In genomic region chr6:69422474-69422873, GRCh38 we compare ENCODE assay signal across 18 cellular contexts.
DNase-seq lines count a peak whose midpoint lies in the region; ATAC-seq and TF ChIP-seq lines count a peak whose summit lies in the region.
"Had no signal": no experiment of that assay in that cellular context is flagged by ENCODE, and none has a peak within 500 bp of the region (broad histone marks: within the 10 kb centered on the region; RNA-seq: fewer than 3 reads in every experiment).

No MANE protein-coding gene starts in this region.

- H3K4me3 Mint-ChIP-seq in brain (peak overlapping the region in 3 of 5 experiments; percentile 4 to 46 (median 40)), MCF 10A (ENCODE audit: unreplicated experiment) (no peak overlapping the region)
- H3K4me3 Mint-ChIP-seq: CD4-positive, CD25-positive, alpha-beta regulatory T cell; stimulated activated naive B cell treated with anti-CD40 and anti-IgM and Interleukin-4, amounts not matched to agents 10 μg/mL and 1 μg/mL and 100 μg/mL, for 72 hours had no signal

- H3K9me3 Mint-ChIP-seq in brain, result no peaks in the 10 kb centered on the region
- H3K9me3 Mint-ChIP-seq in MCF 10A (ENCODE audit: unreplicated experiment), result no peaks in the 10 kb centered on the region

- H3K9ac ChIP-seq in IMR-90 (ENCODE audit: low read depth, low read length), result no peak overlapping the region

- no peak overlapping the region for H2BK5ac ChIP-seq in IMR-90 (ENCODE audit: low read depth, low read length, poor library complexity, severe bottlenecking)

- H2BK15ac ChIP-seq in IMR-90 (ENCODE audit: low read depth, low read length), result no peak overlapping the region

- no peak overlapping the region for H3K23ac ChIP-seq in IMR-90 (ENCODE audit: low read depth, low read length)

- H3K79me1 ChIP-seq in IMR-90 (ENCODE audit: low read depth in 1 of 2, low read length in 2 of 2), result no peaks in the 10 kb centered on the region

- H3K27me3 Mint-ChIP-seq in brain, result no peaks in the 10 kb centered on the region
- peaks cover 54% of the 10 kb centered on the region for H3K27me3 Mint-ChIP-seq in MCF 10A (ENCODE audit: insufficient read depth, unreplicated experiment)
- H3K27me3 Mint-ChIP-seq: CD4-positive, CD25-positive, alpha-beta regulatory T cell; stimulated activated naive B cell treated with anti-CD40 and anti-IgM and Interleukin-4, amounts not matched to agents 10 μg/mL and 1 μg/mL and 100 μg/mL, for 72 hours had no signal

- H2BK20ac ChIP-seq in IMR-90 (ENCODE audit: low read depth, low read length), result no peak overlapping the region

- H4K20me1 ChIP-seq in IMR-90 (ENCODE audit: insufficient read depth, low read length), result no peaks in the 10 kb centered on the region

- no peak overlapping the region for H3K56ac ChIP-seq in IMR-90 (ENCODE audit: extremely low read depth, insufficient read depth, low read length)

- in situ Hi-C loops in IMR-90 (cut with MboI; ENCODE audit: low sequenced_read_pairs), result no loop called here

- H3K27me3 ChIP-seq in IMR-90 (ENCODE audit: control insufficient read depth, insufficient read depth, low read length), result no peaks in the 10 kb centered on the region
- H3K27me3 ChIP-seq: hepatocyte had no signal

- H3K4me1 ChIP-seq in IMR-90 (ENCODE audit: control insufficient read depth, insufficient read depth, low read length), result no peaks in the 10 kb centered on the region

- no peak for ATAC-seq in IMR-90 (ENCODE audit: low read depth)
- ATAC-seq in GM19455 (IDR thresholded peaks at IDR 0.05; ENCODE audit: unreplicated experiment), result no peak
- no peak for ATAC-seq in HG02884 (IDR thresholded peaks at IDR 0.05; ENCODE audit: unreplicated experiment)
- ATAC-seq: sciatic nerve; stimulated activated naive B cell treated with anti-CD40 and anti-IgM and Interleukin-4, amounts not matched to agents 10 μg/mL and 1 μg/mL and 100 μg/mL, for 72 hours had no signal

- no peak for TF ChIP-seq POLR2A in IMR-90 (IDR thresholded peaks at IDR 0.05; ENCODE audit: low read depth, low read length)

- no peaks in the 10 kb centered on the region for H3K9me1 ChIP-seq in IMR-90 (ENCODE audit: insufficient read depth, low read length)

- H3K4me3 ChIP-seq in IMR-90 (ENCODE audit: insufficient read depth, low read depth, low read length), result no peak overlapping the region
- H3K4me3 ChIP-seq: hepatocyte had no signal

- H3K9me3 ChIP-seq in IMR-90 (ENCODE audit: control insufficient read depth, insufficient read depth, low read length), result peaks cover 4% of the 10 kb centered on the region

- TF ChIP-seq CTCF in IMR-90 (conservative IDR thresholded peaks at IDR 0.05; ENCODE audit: low read depth, low read length) (no peak), brain (conservative IDR thresholded peaks at IDR 0.05) (no peak), MCF 10A (IDR thresholded peaks at IDR 0.05; ENCODE audit: unreplicated experiment) (no peak)

- H3K14ac ChIP-seq in IMR-90 (replicated peaks; ENCODE audit: low read depth, low read length), result no peak overlapping the region

- H2BK120ac ChIP-seq in IMR-90 (ENCODE audit: low read depth, low read length), result no peak overlapping the region

- no peak overlapping the region for H3K4me2 ChIP-seq in IMR-90 (ENCODE audit: low read depth, low read length)
- H3K4me2 ChIP-seq: hepatocyte had no signal

- dilution Hi-C loops in IMR-90 (cut with HindIII; ENCODE audit: low sequenced_read_pairs, unreplicated experiment), result no loop called here

- CTCF ChIA-PET in IMR-90 (lab: Yijun Ruan, JAX), result interaction anchor here (0.6 kb wide), 1 partner anchor 18 kb away, joined by 3 read pairs; no protein-coding TSS in a partner anchor
- CTCF ChIA-PET in MCF 10A (lab: Yijun Ruan, JAX), result interaction anchor here (0.6 to 0.9 kb wide), 2 partner anchors 793 to 1078 kb away, joined by 3 to 4 read pairs; no protein-coding TSS in a partner anchor

- H2AFZ ChIP-seq in IMR-90 (replicated peaks; ENCODE audit: low read length, poor library complexity), result no peak overlapping the region
- H2AFZ ChIP-seq: hepatocyte had no signal

- no peak overlapping the region for H4K91ac ChIP-seq in IMR-90 (ENCODE audit: insufficient read depth, low read depth, low read length)

- no CpG with 5 or more reads among the region's 3 CpGs for WGBS in IMR-90 (ENCODE audit: extremely low coverage in 2 of 2, insufficient read length in 1 of 2), 2 experiments

- intact Hi-C loops in IMR-90 (cut with micrococcal nuclease), result no loop called here
- intact Hi-C loops in MCF 10A (cut with micrococcal nuclease), result no loop called here

- no peak for TF ChIP-seq RAD21 in IMR-90 (IDR thresholded peaks at IDR 0.05; ENCODE audit: low read length)

- DNase-seq in COLO668 (lab: John Stamatoyannopoulos, UW; ENCODE audit: unreplicated experiment) (peak; percentile 1), IMR-90 (no peak), NCI-H446 (lab: John Stamatoyannopoulos, UW) (peak; percentile 65 to 79), MCF 10A (ENCODE audit: unreplicated experiment) (no peak)
- no peak for DNase-seq in activated naive CD4-positive, alpha-beta T cell treated with Interleukin-2 at 50 U/mL for 16 hours
- DNase-seq: activated CD4-positive, alpha-beta T cell treated with anti-CD3 and anti-CD28 coated beads for 48 hours; activated effector memory CD4-positive, alpha-beta T cell treated with Interleukin-2 at 50 U/mL for 16 hours; CD4-positive, CD25-positive, alpha-beta regulatory T cell; dermis blood vessel endothelial cell; EL; NCI-H146; stimulated activated naive B cell treated with anti-CD40 and anti-IgM and Interleukin-4, amounts not matched to agents 10 μg/mL and 1 μg/mL and 100 μg/mL, for 72 hours; SW 1271 had no signal

- no peak overlapping the region for H3K4ac ChIP-seq in IMR-90 (ENCODE audit: low read depth, low read length)

- H3K27ac Mint-ChIP-seq in brain (peak overlapping the region; percentile 14 to 86 (median 83)), MCF 10A (ENCODE audit: low read depth, unreplicated experiment) (no peak overlapping the region)
- H3K27ac Mint-ChIP-seq: CD4-positive, CD25-positive, alpha-beta regulatory T cell; stimulated activated naive B cell treated with anti-CD40 and anti-IgM and Interleukin-4, amounts not matched to agents 10 μg/mL and 1 μg/mL and 100 μg/mL, for 72 hours had no signal

- H3K18ac ChIP-seq in IMR-90 (ENCODE audit: low read depth, low read length), result no peak overlapping the region

- H3K27ac ChIP-seq in IMR-90 (ENCODE audit: insufficient read depth, low read length), result no peak overlapping the region
- H3K27ac ChIP-seq: hepatocyte had no signal

- H3K36me3 Mint-ChIP-seq in brain, result no peaks in the 10 kb centered on the region
- H3K36me3 Mint-ChIP-seq in MCF 10A (ENCODE audit: insufficient read depth, unreplicated experiment), result no peaks in the 10 kb centered on the region
- H3K36me3 Mint-ChIP-seq: CD4-positive, CD25-positive, alpha-beta regulatory T cell; stimulated activated naive B cell treated with anti-CD40 and anti-IgM and Interleukin-4, amounts not matched to agents 10 μg/mL and 1 μg/mL and 100 μg/mL, for 72 hours had no signal

- H4K8ac ChIP-seq in IMR-90 (ENCODE audit: low read depth in 2 of 2, low read length in 2 of 2), result no peak overlapping the region

- H2AK9ac ChIP-seq in IMR-90 (replicated peaks; ENCODE audit: low read depth, low read length, poor library complexity), result peak overlapping the region; percentile 63

- no TSS peak for BruUV-seq in IMR-90 (replicated peaks; lab: Mats Ljungman, UMichigan)
- no TSS peak for BruUV-seq in MCF 10A (replicated peaks; lab: Mats Ljungman, UMichigan)

- POLR2A ChIA-PET in IMR-90 (lab: Charles Lee; ENCODE audit: unreplicated experiment) (no interaction called here), MCF 10A (lab: Yijun Ruan, JAX) (no interaction called here)

- H4K5ac ChIP-seq in IMR-90 (ENCODE audit: low read depth, low read length), result no peak overlapping the region

- peaks cover 58% of the 10 kb centered on the region for H3K4me1 Mint-ChIP-seq in brain
- no peaks in the 10 kb centered on the region for H3K4me1 Mint-ChIP-seq in MCF 10A (ENCODE audit: insufficient read depth, unreplicated experiment)
- H3K4me1 Mint-ChIP-seq: CD4-positive, CD25-positive, alpha-beta regulatory T cell; stimulated activated naive B cell treated with anti-CD40 and anti-IgM and Interleukin-4, amounts not matched to agents 10 μg/mL and 1 μg/mL and 100 μg/mL, for 72 hours had no signal

- H3K36me3 ChIP-seq in IMR-90 (ENCODE audit: control insufficient read depth, insufficient read depth, low read length), result no peaks in the 10 kb centered on the region

- no peak overlapping the region for H2AK5ac ChIP-seq in IMR-90 (ENCODE audit: low read depth, low read length)

TF ChIP-seq in IMR-90, 13 proteins besides CTCF, POLR2A, EP300 and RAD21 (continues in another document):
- no peak for TF ChIP-seq MAZ (IDR thresholded peaks at IDR 0.05; ENCODE audit: borderline replicate concordance, low read depth, low read length)
- TF ChIP-seq CHD1 (IDR thresholded peaks at IDR 0.05; ENCODE audit: low read depth, low read length), result no peak
- TF ChIP-seq RCOR1 (IDR thresholded peaks at IDR 0.05; ENCODE audit: insufficient replicate concordance, low read length), result no peak
- TF ChIP-seq BHLHE40 (IDR thresholded peaks at IDR 0.05; ENCODE audit: low read depth, low read length), result no peak
- no peak for TF ChIP-seq RFX5 (IDR thresholded peaks at IDR 0.05; ENCODE audit: low read depth, low read length)
- TF ChIP-seq, protein P1, sequence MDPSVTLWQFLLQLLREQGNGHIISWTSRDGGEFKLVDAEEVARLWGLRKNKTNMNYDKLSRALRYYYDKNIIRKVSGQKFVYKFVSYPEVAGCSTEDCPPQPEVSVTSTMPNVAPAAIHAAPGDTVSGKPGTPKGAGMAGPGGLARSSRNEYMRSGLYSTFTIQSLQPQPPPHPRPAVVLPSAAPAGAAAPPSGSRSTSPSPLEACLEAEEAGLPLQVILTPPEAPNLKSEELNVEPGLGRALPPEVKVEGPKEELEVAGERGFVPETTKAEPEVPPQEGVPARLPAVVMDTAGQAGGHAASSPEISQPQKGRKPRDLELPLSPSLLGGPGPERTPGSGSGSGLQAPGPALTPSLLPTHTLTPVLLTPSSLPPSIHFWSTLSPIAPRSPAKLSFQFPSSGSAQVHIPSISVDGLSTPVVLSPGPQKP (IDR thresholded peaks at IDR 0.05; ENCODE audit: borderline replicate concordance, low read depth, low read length), result no peak
- TF ChIP-seq FOS (IDR thresholded peaks at IDR 0.05; ENCODE audit: low read depth, low read length), result no peak
- TF ChIP-seq CEBPB (IDR thresholded peaks at IDR 0.05; ENCODE audit: low read depth, low read length), result no peak
- no peak for TF ChIP-seq NFE2L2 (IDR thresholded peaks at IDR 0.05; ENCODE audit: low read depth, low read length)
- TF ChIP-seq USF2 (IDR thresholded peaks at IDR 0.05; ENCODE audit: low read depth, low read length), result no peak
- TF ChIP-seq MXI1 (IDR thresholded peaks at IDR 0.05; ENCODE audit: borderline replicate concordance, low read depth, low read length), result no peak

Comparison
In these comparisons a context has a peak if more than half of its experiments do, and no peak if none do; other contexts are left out.
1. DNase-seq: peak in COLO668 (single experiment) and NCI-H446 (2 of 2); none in IMR-90 (single experiment), MCF 10A (single experiment) and activated naive CD4-positive, alpha-beta T cell treated with Interleukin-2 at 50 U/mL for 16 hours (single experiment).